ENCODE assay signal across 2 cellular contexts in genomic region chr2:222797871-222798270, GRCh38.
TF ChIP-seq lines count a peak whose summit lies in the region.

No MANE protein-coding gene starts in this region.

TF ChIP-seq in K562, 482 proteins besides CTCF, POLR2A, EP300 and RAD21 (continued from another document and continues in another):
- TF ChIP-seq ZNF384 (IDR thresholded peaks at IDR 0.05; ENCODE audit: low read depth, low read length), result no peak
- TF ChIP-seq, protein P1, sequence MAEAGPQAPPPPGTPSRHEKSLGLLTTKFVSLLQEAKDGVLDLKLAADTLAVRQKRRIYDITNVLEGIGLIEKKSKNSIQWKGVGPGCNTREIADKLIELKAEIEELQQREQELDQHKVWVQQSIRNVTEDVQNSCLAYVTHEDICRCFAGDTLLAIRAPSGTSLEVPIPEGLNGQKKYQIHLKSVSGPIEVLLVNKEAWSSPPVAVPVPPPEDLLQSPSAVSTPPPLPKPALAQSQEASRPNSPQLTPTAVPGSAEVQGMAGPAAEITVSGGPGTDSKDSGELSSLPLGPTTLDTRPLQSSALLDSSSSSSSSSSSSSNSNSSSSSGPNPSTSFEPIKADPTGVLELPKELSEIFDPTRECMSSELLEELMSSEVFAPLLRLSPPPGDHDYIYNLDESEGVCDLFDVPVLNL (CRISPR knock-in tag; IDR thresholded peaks at IDR 0.05; ENCODE audit: low read depth), result no peak
- peak; percentile 47 for TF ChIP-seq PBX2 (CRISPR knock-in tag; IDR thresholded peaks at IDR 0.05; ENCODE audit: low read depth)
- TF ChIP-seq PBX2 (tag; conservative IDR thresholded peaks at IDR 0.05; ENCODE audit: low read depth), result peak; percentile 85
- TF ChIP-seq RUNX1 (IDR thresholded peaks at IDR 0.05; ENCODE audit: low read depth), result no peak
- TF ChIP-seq RB1 (IDR thresholded peaks at IDR 0.05; ENCODE audit: low read depth), result no peak
- TF ChIP-seq FOS (IDR thresholded peaks at IDR 0.05; ENCODE audit: extremely low read depth, insufficient read length), result no peak
- TF ChIP-seq, protein P2, sequence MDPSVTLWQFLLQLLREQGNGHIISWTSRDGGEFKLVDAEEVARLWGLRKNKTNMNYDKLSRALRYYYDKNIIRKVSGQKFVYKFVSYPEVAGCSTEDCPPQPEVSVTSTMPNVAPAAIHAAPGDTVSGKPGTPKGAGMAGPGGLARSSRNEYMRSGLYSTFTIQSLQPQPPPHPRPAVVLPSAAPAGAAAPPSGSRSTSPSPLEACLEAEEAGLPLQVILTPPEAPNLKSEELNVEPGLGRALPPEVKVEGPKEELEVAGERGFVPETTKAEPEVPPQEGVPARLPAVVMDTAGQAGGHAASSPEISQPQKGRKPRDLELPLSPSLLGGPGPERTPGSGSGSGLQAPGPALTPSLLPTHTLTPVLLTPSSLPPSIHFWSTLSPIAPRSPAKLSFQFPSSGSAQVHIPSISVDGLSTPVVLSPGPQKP (CRISPR knock-in tag; IDR thresholded peaks at IDR 0.05), result no peak
- no peak for TF ChIP-seq CTBP1 (IDR thresholded peaks at IDR 0.05; ENCODE audit: borderline replicate concordance)
- no peak for TF ChIP-seq ETV5 (CRISPR knock-in tag; IDR thresholded peaks at IDR 0.05; ENCODE audit: low read depth)
- no peak for TF ChIP-seq MCM2 (IDR thresholded peaks at IDR 0.05; ENCODE audit: low read depth)
- no peak for TF ChIP-seq CAMTA2 (CRISPR knock-in tag; conservative IDR thresholded peaks at IDR 0.05)
- TF ChIP-seq, protein P3, sequence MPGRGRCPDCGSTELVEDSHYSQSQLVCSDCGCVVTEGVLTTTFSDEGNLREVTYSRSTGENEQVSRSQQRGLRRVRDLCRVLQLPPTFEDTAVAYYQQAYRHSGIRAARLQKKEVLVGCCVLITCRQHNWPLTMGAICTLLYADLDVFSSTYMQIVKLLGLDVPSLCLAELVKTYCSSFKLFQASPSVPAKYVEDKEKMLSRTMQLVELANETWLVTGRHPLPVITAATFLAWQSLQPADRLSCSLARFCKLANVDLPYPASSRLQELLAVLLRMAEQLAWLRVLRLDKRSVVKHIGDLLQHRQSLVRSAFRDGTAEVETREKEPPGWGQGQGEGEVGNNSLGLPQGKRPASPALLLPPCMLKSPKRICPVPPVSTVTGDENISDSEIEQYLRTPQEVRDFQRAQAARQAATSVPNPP (IDR thresholded peaks at IDR 0.05; ENCODE audit: borderline replicate concordance, insufficient read depth, insufficient read length), result no peak
- no peak for TF ChIP-seq ZNF354B (CRISPR knock-in tag; IDR thresholded peaks at IDR 0.05)
- no peak for TF ChIP-seq HDAC2 (IDR thresholded peaks at IDR 0.05)
- TF ChIP-seq CREM (IDR thresholded peaks at IDR 0.05; ENCODE audit: low read depth), result no peak
- TF ChIP-seq ASH1L (IDR thresholded peaks at IDR 0.05; ENCODE audit: borderline replicate concordance, low read depth, partially characterized antibody), result no peak
- no peak for TF ChIP-seq TCF7 (IDR thresholded peaks at IDR 0.05; ENCODE audit: borderline replicate concordance)
- peak; percentile 47; the same call in 1 of the 2 replicates for TF ChIP-seq ATF3 (IDR thresholded peaks at IDR 0.05)
- TF ChIP-seq ATF3 (CRISPR knock-in tag; conservative IDR thresholded peaks at IDR 0.05), result no peak
- TF ChIP-seq ZNF232 (CRISPR knock-in tag; IDR thresholded peaks at IDR 0.05), result no peak
- peak; percentile 29; the same call in 1 of the 2 replicates for TF ChIP-seq FOSL1 (tag; conservative IDR thresholded peaks at IDR 0.05)
- no peak for TF ChIP-seq NCOA2 (IDR thresholded peaks at IDR 0.05; ENCODE audit: partially characterized antibody in 2 of 2)
- no peak for TF ChIP-seq KDM1A (IDR thresholded peaks at IDR 0.05)
- TF ChIP-seq ZNF785 (CRISPR knock-in tag; IDR thresholded peaks at IDR 0.05), result no peak
- no peak for TF ChIP-seq MBD2 (IDR thresholded peaks at IDR 0.05; ENCODE audit: borderline replicate concordance, low read depth)
- TF ChIP-seq C11orf30 (IDR thresholded peaks at IDR 0.05; ENCODE audit: low read depth), result peak; percentile 23; the same call in 1 of the 2 replicates
- TF ChIP-seq MTA2 (IDR thresholded peaks at IDR 0.05; ENCODE audit: low read depth), result no peak
- no peak for TF ChIP-seq ILF3 (IDR thresholded peaks at IDR 0.05; ENCODE audit: borderline replicate concordance)
- no peak for TF ChIP-seq CEBPG (CRISPR knock-in tag; IDR thresholded peaks at IDR 0.05)
- peak; percentile 19 to 70; a peak in 2 of 4 replicates for TF ChIP-seq CEBPG (tag; conservative IDR thresholded peaks at IDR 0.05 in 1 of 2, IDR thresholded peaks at IDR 0.05 in 1 of 2)

TF ChIP-seq in GM23338, 12 proteins besides CTCF, POLR2A, EP300 and RAD21 (continued from another document):
- TF ChIP-seq, protein P4, sequence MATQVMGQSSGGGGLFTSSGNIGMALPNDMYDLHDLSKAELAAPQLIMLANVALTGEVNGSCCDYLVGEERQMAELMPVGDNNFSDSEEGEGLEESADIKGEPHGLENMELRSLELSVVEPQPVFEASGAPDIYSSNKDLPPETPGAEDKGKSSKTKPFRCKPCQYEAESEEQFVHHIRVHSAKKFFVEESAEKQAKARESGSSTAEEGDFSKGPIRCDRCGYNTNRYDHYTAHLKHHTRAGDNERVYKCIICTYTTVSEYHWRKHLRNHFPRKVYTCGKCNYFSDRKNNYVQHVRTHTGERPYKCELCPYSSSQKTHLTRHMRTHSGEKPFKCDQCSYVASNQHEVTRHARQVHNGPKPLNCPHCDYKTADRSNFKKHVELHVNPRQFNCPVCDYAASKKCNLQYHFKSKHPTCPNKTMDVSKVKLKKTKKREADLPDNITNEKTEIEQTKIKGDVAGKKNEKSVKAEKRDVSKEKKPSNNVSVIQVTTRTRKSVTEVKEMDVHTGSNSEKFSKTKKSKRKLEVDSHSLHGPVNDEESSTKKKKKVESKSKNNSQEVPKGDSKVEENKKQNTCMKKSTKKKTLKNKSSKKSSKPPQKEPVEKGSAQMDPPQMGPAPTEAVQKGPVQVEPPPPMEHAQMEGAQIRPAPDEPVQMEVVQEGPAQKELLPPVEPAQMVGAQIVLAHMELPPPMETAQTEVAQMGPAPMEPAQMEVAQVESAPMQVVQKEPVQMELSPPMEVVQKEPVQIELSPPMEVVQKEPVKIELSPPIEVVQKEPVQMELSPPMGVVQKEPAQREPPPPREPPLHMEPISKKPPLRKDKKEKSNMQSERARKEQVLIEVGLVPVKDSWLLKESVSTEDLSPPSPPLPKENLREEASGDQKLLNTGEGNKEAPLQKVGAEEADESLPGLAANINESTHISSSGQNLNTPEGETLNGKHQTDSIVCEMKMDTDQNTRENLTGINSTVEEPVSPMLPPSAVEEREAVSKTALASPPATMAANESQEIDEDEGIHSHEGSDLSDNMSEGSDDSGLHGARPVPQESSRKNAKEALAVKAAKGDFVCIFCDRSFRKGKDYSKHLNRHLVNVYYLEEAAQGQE (IDR thresholded peaks at IDR 0.05; ENCODE audit: unreplicated experiment), result no peak
- TF ChIP-seq, protein P5, sequence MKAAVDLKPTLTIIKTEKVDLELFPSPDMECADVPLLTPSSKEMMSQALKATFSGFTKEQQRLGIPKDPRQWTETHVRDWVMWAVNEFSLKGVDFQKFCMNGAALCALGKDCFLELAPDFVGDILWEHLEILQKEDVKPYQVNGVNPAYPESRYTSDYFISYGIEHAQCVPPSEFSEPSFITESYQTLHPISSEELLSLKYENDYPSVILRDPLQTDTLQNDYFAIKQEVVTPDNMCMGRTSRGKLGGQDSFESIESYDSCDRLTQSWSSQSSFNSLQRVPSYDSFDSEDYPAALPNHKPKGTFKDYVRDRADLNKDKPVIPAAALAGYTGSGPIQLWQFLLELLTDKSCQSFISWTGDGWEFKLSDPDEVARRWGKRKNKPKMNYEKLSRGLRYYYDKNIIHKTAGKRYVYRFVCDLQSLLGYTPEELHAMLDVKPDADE (IDR thresholded peaks at IDR 0.05), result no peak
- TF ChIP-seq ZNF114 (CRISPR knock-in tag; IDR thresholded peaks at IDR 0.05) (no peak), CREB1 (CRISPR knock-in tag; IDR thresholded peaks at IDR 0.05; ENCODE audit: low read depth) (no peak)
